ENCODE assay signal across 1 cellular context in genomic region chr6:32255212-32256153, GRCh38.
A peak's percentile ranks its signal among the peaks of the same experiment; 100 is the strongest.
TF ChIP-seq lines count a peak whose summit lies in the region.

No MANE protein-coding gene starts in this region.

TF ChIP-seq in K562, 482 proteins besides CTCF, POLR2A, EP300 and RAD21 (continued from another document and continues in another):
- TF ChIP-seq CEBPG (CRISPR knock-in tag; IDR thresholded peaks at IDR 0.05) (no peak), CEBPG (tag; conservative IDR thresholded peaks at IDR 0.05 in 1 of 2, IDR thresholded peaks at IDR 0.05 in 1 of 2) (no peak; a peak in 1 of 4 replicates), RUNX1 (IDR thresholded peaks at IDR 0.05; ENCODE audit: low read depth) (no peak), MAFK (IDR thresholded peaks at IDR 0.05; ENCODE audit: low read length) (no peak), MBD2 (IDR thresholded peaks at IDR 0.05; ENCODE audit: borderline replicate concordance, low read depth) (no peak; the same call in 1 of the 2 replicates), CBX8 (IDR thresholded peaks at IDR 0.05; ENCODE audit: borderline replicate concordance, extremely low read depth, low read depth, low read length, poor library complexity, severe bottlenecking) (no peak), ZNF583 (CRISPR knock-in tag; IDR thresholded peaks at IDR 0.05) (no peak), ZBTB2 (IDR thresholded peaks at IDR 0.05) (no peak), CCAR2 (IDR thresholded peaks at IDR 0.05; ENCODE audit: low read depth, low read length) (no peak), PTTG1 (tag; IDR thresholded peaks at IDR 0.05; ENCODE audit: low read depth) (no peak), KLF16 (IDR thresholded peaks at IDR 0.05) (peak; percentile 45; the same call in 1 of the 2 replicates), ZNF253 (CRISPR knock-in tag; conservative IDR thresholded peaks at IDR 0.05) (no peak), CHAMP1 (IDR thresholded peaks at IDR 0.05) (no peak), SMAD1 (IDR thresholded peaks at IDR 0.05; ENCODE audit: low read depth, low read length, partially characterized antibody) (no peak), RCOR1 (IDR thresholded peaks at IDR 0.05; ENCODE audit: borderline replicate concordance in 1 of 2, low read depth in 2 of 2, low read length in 2 of 2) (peak in 1 of 2 experiments; percentile 21; a peak in 1 of 4 replicates), HNRNPK (IDR thresholded peaks at IDR 0.05; ENCODE audit: low read depth, low read length, poor library complexity, severe bottlenecking) (no peak), HOXB6 (CRISPR knock-in tag; IDR thresholded peaks at IDR 0.05; ENCODE audit: borderline replicate concordance) (no peak), ZFP36 (IDR thresholded peaks at IDR 0.05; ENCODE audit: low read depth, low read length, partially characterized antibody) (no peak), GMEB1 (CRISPR knock-in tag; IDR thresholded peaks at IDR 0.05) (no peak), ZNF780A (CRISPR knock-in tag; IDR thresholded peaks at IDR 0.05) (no peak), MAZ (CRISPR knock-in tag; conservative IDR thresholded peaks at IDR 0.05 in 1 of 2, IDR thresholded peaks at IDR 0.05 in 1 of 2) (peak in 1 of 2 experiments; percentile 55; a peak in 1 of 4 replicates), RHOXF2B (CRISPR knock-in tag; conservative IDR thresholded peaks at IDR 0.05) (no peak), NBN (IDR thresholded peaks at IDR 0.05; ENCODE audit: low read depth) (no peak; the same call in 1 of the 2 replicates), BRCA1 (IDR thresholded peaks at IDR 0.05) (no peak), BRCA1 (CRISPR knock-in tag; IDR thresholded peaks at IDR 0.05) (no peak), MECOM (CRISPR knock-in tag; IDR thresholded peaks at IDR 0.05) (0 out of 2 replicates have a peak, but pooled peaks have one; percentile 50), CREB3 (tag; conservative IDR thresholded peaks at IDR 0.05; ENCODE audit: low read depth) (0 out of 2 replicates have a peak, but pooled peaks have one; percentile 51), ESRRB (CRISPR knock-in tag; IDR thresholded peaks at IDR 0.05; ENCODE audit: borderline replicate concordance) (no peak), NFIC (IDR thresholded peaks at IDR 0.05) (no peak), SRSF3 (IDR thresholded peaks at IDR 0.05; ENCODE audit: insufficient read depth, low read length) (no peak), ZNF311 (CRISPR knock-in tag; IDR thresholded peaks at IDR 0.05) (no peak), ZNF134 (CRISPR knock-in tag; conservative IDR thresholded peaks at IDR 0.05) (no peak), NELFE (IDR thresholded peaks at IDR 0.05; ENCODE audit: insufficient read depth, insufficient read length) (no peak), HNRNPLL (IDR thresholded peaks at IDR 0.05; ENCODE audit: low read depth, low read length, poor library complexity, severe bottlenecking) (no peak), IRF2 (CRISPR knock-in tag; IDR thresholded peaks at IDR 0.05) (no peak)
- TF ChIP-seq, protein P1, sequence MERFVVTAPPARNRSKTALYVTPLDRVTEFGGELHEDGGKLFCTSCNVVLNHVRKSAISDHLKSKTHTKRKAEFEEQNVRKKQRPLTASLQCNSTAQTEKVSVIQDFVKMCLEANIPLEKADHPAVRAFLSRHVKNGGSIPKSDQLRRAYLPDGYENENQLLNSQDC (CRISPR knock-in tag; IDR thresholded peaks at IDR 0.05) = no peak
- TF ChIP-seq, protein P2, sequence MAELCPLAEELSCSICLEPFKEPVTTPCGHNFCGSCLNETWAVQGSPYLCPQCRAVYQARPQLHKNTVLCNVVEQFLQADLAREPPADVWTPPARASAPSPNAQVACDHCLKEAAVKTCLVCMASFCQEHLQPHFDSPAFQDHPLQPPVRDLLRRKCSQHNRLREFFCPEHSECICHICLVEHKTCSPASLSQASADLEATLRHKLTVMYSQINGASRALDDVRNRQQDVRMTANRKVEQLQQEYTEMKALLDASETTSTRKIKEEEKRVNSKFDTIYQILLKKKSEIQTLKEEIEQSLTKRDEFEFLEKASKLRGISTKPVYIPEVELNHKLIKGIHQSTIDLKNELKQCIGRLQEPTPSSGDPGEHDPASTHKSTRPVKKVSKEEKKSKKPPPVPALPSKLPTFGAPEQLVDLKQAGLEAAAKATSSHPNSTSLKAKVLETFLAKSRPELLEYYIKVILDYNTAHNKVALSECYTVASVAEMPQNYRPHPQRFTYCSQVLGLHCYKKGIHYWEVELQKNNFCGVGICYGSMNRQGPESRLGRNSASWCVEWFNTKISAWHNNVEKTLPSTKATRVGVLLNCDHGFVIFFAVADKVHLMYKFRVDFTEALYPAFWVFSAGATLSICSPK (IDR thresholded peaks at IDR 0.05; ENCODE audit: borderline replicate concordance) = no peak
- TF ChIP-seq, protein P3, sequence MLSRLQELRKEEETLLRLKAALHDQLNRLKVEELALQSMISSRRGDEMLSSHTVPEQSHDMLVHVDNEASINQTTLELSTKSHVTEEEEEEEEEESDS (CRISPR knock-in tag; IDR thresholded peaks at IDR 0.05) = no peak
- TF ChIP-seq, protein P4, sequence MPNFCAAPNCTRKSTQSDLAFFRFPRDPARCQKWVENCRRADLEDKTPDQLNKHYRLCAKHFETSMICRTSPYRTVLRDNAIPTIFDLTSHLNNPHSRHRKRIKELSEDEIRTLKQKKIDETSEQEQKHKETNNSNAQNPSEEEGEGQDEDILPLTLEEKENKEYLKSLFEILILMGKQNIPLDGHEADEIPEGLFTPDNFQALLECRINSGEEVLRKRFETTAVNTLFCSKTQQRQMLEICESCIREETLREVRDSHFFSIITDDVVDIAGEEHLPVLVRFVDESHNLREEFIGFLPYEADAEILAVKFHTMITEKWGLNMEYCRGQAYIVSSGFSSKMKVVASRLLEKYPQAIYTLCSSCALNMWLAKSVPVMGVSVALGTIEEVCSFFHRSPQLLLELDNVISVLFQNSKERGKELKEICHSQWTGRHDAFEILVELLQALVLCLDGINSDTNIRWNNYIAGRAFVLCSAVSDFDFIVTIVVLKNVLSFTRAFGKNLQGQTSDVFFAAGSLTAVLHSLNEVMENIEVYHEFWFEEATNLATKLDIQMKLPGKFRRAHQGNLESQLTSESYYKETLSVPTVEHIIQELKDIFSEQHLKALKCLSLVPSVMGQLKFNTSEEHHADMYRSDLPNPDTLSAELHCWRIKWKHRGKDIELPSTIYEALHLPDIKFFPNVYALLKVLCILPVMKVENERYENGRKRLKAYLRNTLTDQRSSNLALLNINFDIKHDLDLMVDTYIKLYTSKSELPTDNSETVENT (CRISPR knock-in tag; IDR thresholded peaks at IDR 0.05) = no peak
- TF ChIP-seq, protein P5, sequence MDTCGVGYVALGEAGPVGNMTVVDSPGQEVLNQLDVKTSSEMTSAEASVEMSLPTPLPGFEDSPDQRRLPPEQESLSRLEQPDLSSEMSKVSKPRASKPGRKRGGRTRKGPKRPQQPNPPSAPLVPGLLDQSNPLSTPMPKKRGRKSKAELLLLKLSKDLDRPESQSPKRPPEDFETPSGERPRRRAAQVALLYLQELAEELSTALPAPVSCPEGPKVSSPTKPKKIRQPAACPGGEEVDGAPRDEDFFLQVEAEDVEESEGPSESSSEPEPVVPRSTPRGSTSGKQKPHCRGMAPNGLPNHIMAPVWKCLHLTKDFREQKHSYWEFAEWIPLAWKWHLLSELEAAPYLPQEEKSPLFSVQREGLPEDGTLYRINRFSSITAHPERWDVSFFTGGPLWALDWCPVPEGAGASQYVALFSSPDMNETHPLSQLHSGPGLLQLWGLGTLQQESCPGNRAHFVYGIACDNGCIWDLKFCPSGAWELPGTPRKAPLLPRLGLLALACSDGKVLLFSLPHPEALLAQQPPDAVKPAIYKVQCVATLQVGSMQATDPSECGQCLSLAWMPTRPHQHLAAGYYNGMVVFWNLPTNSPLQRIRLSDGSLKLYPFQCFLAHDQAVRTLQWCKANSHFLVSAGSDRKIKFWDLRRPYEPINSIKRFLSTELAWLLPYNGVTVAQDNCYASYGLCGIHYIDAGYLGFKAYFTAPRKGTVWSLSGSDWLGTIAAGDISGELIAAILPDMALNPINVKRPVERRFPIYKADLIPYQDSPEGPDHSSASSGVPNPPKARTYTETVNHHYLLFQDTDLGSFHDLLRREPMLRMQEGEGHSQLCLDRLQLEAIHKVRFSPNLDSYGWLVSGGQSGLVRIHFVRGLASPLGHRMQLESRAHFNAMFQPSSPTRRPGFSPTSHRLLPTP (IDR thresholded peaks at IDR 0.05; ENCODE audit: borderline replicate concordance, extremely low read depth, insufficient read length) = no peak
- TF ChIP-seq, protein P6, sequence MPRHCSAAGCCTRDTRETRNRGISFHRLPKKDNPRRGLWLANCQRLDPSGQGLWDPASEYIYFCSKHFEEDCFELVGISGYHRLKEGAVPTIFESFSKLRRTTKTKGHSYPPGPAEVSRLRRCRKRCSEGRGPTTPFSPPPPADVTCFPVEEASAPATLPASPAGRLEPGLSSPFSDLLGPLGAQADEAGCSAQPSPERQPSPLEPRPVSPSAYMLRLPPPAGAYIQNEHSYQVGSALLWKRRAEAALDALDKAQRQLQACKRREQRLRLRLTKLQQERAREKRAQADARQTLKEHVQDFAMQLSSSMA (CRISPR knock-in tag; IDR thresholded peaks at IDR 0.05) = no peak
- TF ChIP-seq, protein P7, sequence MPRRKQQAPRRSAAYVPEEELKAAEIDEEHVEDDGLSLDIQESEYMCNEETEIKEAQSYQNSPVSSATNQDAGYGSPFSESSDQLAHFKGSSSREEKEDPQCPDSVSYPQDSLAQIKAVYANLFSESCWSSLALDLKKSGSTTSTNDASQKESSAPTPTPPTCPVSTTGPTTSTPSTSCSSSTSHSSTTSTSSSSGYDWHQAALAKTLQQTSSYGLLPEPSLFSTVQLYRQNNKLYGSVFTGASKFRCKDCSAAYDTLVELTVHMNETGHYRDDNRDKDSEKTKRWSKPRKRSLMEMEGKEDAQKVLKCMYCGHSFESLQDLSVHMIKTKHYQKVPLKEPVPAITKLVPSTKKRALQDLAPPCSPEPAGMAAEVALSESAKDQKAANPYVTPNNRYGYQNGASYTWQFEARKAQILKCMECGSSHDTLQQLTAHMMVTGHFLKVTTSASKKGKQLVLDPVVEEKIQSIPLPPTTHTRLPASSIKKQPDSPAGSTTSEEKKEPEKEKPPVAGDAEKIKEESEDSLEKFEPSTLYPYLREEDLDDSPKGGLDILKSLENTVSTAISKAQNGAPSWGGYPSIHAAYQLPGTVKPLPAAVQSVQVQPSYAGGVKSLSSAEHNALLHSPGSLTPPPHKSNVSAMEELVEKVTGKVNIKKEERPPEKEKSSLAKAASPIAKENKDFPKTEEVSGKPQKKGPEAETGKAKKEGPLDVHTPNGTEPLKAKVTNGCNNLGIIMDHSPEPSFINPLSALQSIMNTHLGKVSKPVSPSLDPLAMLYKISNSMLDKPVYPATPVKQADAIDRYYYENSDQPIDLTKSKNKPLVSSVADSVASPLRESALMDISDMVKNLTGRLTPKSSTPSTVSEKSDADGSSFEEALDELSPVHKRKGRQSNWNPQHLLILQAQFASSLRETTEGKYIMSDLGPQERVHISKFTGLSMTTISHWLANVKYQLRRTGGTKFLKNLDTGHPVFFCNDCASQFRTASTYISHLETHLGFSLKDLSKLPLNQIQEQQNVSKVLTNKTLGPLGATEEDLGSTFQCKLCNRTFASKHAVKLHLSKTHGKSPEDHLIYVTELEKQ (CRISPR knock-in tag; IDR thresholded peaks at IDR 0.05) = no peak
